In genomic region chr9:106492126-106492525, GRCh38 we compare ENCODE assay signal across 8 cellular contexts.
A peak's percentile ranks its signal among the peaks of the same experiment; 100 is the strongest.
DNase-seq lines count a peak whose midpoint lies in the region; ATAC-seq, FAIRE-seq and TF ChIP-seq lines count a peak whose summit lies in the region.
"Not testable (repeated sequence)": the region's sequence is repeated elsewhere in the genome, so short reads cannot be mapped to it uniquely, and the experiment has no call there.

No MANE protein-coding gene starts in this region.

- not testable (repeated sequence) for H3K79me2 ChIP-seq in OCI-LY3 (ENCODE audit: low read length); GM12878 (ENCODE audit: control insufficient read depth, insufficient read depth, low read length); trophoblast cell (ENCODE audit: control insufficient read depth, insufficient read depth, low read length, poor library complexity)

- not testable (repeated sequence) for H3K27me3 ChIP-seq in OCI-LY3 (ENCODE audit: low read depth, low read length); GM12878 (replicated peaks in 1 of 2; ENCODE audit: control insufficient read depth in 2 of 2, insufficient read depth in 2 of 2, low read length in 1 of 2); esophagus muscularis mucosa; neuronal stem cell (ENCODE audit: control insufficient read depth in 3 of 3, insufficient read depth in 3 of 3, low read depth in 1 of 3, low read length in 3 of 3); trophoblast cell (ENCODE audit: insufficient read depth, low read length)

- H2BK120ac ChIP-seq in neuronal stem cell (ENCODE audit: low read depth, low read length); trophoblast cell (ENCODE audit: insufficient read depth, low read length, poor library complexity): not testable (repeated sequence)

- intact Hi-C loops in GM12878 (cut with micrococcal nuclease; ENCODE audit: unreplicated experiment); esophagus muscularis mucosa (cut with DNase I): not testable (repeated sequence)

- TF ChIP-seq CTCF in OCI-LY3 (IDR thresholded peaks at IDR 0.05; ENCODE audit: low read depth, low read length); GM12878 (IDR thresholded peaks at IDR 0.05 in 2 of 3, conservative IDR thresholded peaks at IDR 0.05 in 1 of 3; ENCODE audit: control insufficient read depth in 2 of 3, extremely low read depth in 1 of 3, insufficient read depth in 1 of 3, low read depth in 3 of 3, low read length in 3 of 3); esophagus muscularis mucosa (IDR thresholded peaks at IDR 0.05): not testable (repeated sequence)

- H3K4me1 ChIP-seq in OCI-LY3 (ENCODE audit: low read length); GM12878 (ENCODE audit: control insufficient read depth, insufficient read depth, low read length); esophagus muscularis mucosa; neuronal stem cell (ENCODE audit: control insufficient read depth in 2 of 2, insufficient read depth in 1 of 2, low read depth in 1 of 2, low read length in 2 of 2); trophoblast cell (ENCODE audit: control insufficient read depth in 1 of 2, insufficient read depth in 2 of 2, low read length in 2 of 2): not testable (repeated sequence)

- peak overlapping the region; percentile 37 for H3K4me2 ChIP-seq in OCI-LY3 (ENCODE audit: low read length)
- H3K4me2 ChIP-seq in GM12878 (ENCODE audit: control insufficient read depth, insufficient read depth); neuronal stem cell (ENCODE audit: insufficient read depth, low read length, poor library complexity, severe bottlenecking); trophoblast cell (ENCODE audit: low read length): not testable (repeated sequence)

- CTCF ChIA-PET in GM12878 (lab: Yijun Ruan, JAX), result not testable (repeated sequence)

- TF ChIP-seq EP300 in GM12878 (IDR thresholded peaks at IDR 0.05; ENCODE audit: borderline replicate concordance in 1 of 2, control insufficient read depth in 1 of 2, low read depth in 2 of 2, low read length in 2 of 2); esophagus muscularis mucosa (IDR thresholded peaks at IDR 0.05): not testable (repeated sequence)

- not testable (repeated sequence) for TF ChIP-seq POLR2A in GM12878 (IDR thresholded peaks at IDR 0.05; ENCODE audit: low read depth, low read length); esophagus muscularis mucosa (IDR thresholded peaks at IDR 0.05; ENCODE audit: low read depth)

- not testable (repeated sequence) for H3K14ac ChIP-seq in neuronal stem cell (ENCODE audit: low read length); trophoblast cell (ENCODE audit: low read length)

- not testable (repeated sequence) for H2BK15ac ChIP-seq in neuronal stem cell (ENCODE audit: low read length)

- H4K20me1 ChIP-seq in OCI-LY3 (ENCODE audit: insufficient read depth, low read length); GM12878 (ENCODE audit: control insufficient read depth, insufficient read depth): not testable (repeated sequence)

- 30% methylated on average over 7 of the region's 7 CpGs for WGBS in GM12878 (ENCODE audit: insufficient coverage, insufficient replicate concordance, low lambda C conversion rate, missing lambda C conversion rate)
- WGBS in esophagus muscularis mucosa, result 80% methylated on average over 7 of the region's 7 CpGs
- WGBS in neuronal stem cell (ENCODE audit: extremely low coverage in 2 of 2, insufficient read length in 2 of 2, insufficient replicate concordance in 1 of 2), 2 donors, result no CpG with 5 or more reads among the region's 7 CpGs
- no CpG with 5 or more reads among the region's 7 CpGs for WGBS in trophoblast cell (ENCODE audit: extremely low coverage, insufficient coverage, insufficient read length)

- not testable (repeated sequence) for H2BK12ac ChIP-seq in neuronal stem cell (ENCODE audit: low read length)
- peak overlapping the region; percentile 76 for H2BK12ac ChIP-seq in trophoblast cell (ENCODE audit: low read length)

- FAIRE-seq in GM12878 (lab: Jason Lieb, UNC), result not testable (repeated sequence)

- POLR2A ChIA-PET in GM12878 (lab: Charles Lee), result not testable (repeated sequence)

- H3K36me3 ChIP-seq in OCI-LY3 (replicated peaks; ENCODE audit: low read depth, low read length); GM12878 (ENCODE audit: control insufficient read depth in 2 of 2, insufficient read depth in 2 of 2, low read length in 1 of 2); esophagus muscularis mucosa; neuronal stem cell (replicated peaks in 1 of 2; ENCODE audit: control insufficient read depth in 2 of 2, insufficient read depth in 2 of 2, low read length in 2 of 2); trophoblast cell (ENCODE audit: control insufficient read depth in 1 of 2, insufficient read depth in 2 of 2, low read length in 2 of 2): not testable (repeated sequence)

- not testable (repeated sequence) for H2AK5ac ChIP-seq in neuronal stem cell (ENCODE audit: low read depth, low read length); trophoblast cell (ENCODE audit: low read length)

- H4K12ac ChIP-seq in trophoblast cell (ENCODE audit: low read depth, low read length), result not testable (repeated sequence)

- H4K91ac ChIP-seq in neuronal stem cell (ENCODE audit: low read depth, low read length, poor library complexity); trophoblast cell (ENCODE audit: low read depth, low read length): not testable (repeated sequence)

- ATAC-seq in GM12878, result peak; percentile 15; the same call in 1 of the 3 replicates

- not testable (repeated sequence) for H3K27ac ChIP-seq in OCI-LY3 (ENCODE audit: low read length); GM12878 (ENCODE audit: control insufficient read depth, insufficient read depth); esophagus muscularis mucosa (replicated peaks in 1 of 4); neuronal stem cell (replicated peaks; ENCODE audit: low read length); trophoblast cell (ENCODE audit: low read depth, low read length)

- H3K18ac ChIP-seq in neuronal stem cell (ENCODE audit: low read length); trophoblast cell (ENCODE audit: low read length): not testable (repeated sequence)

- not testable (repeated sequence) for H2AFZ ChIP-seq in OCI-LY3 (ENCODE audit: low read depth, low read length); GM12878 (ENCODE audit: control insufficient read depth, low read depth, low read length); trophoblast cell (ENCODE audit: insufficient read depth, low read length, poor library complexity)
- peak overlapping the region; percentile 35 for H2AFZ ChIP-seq in neuronal stem cell (ENCODE audit: low read length)

- not testable (repeated sequence) for TF ChIP-seq RAD21 in GM12878 (IDR thresholded peaks at IDR 0.05; ENCODE audit: insufficient read depth, low read depth, low read length)

- not testable (repeated sequence) for H3K23ac ChIP-seq in neuronal stem cell (ENCODE audit: low read depth, low read length, poor library complexity); trophoblast cell (ENCODE audit: low read length)

- RAD21 ChIA-PET in GM12878 (lab: Charles Lee; ENCODE audit: unreplicated experiment), result not testable (repeated sequence)

- H3K4ac ChIP-seq in neuronal stem cell (ENCODE audit: low read length); trophoblast cell (ENCODE audit: low read depth, low read length): not testable (repeated sequence)

- H3K9ac ChIP-seq in OCI-LY3 (ENCODE audit: low read length); GM12878 (ENCODE audit: control insufficient read depth, insufficient read depth, low read length); neuronal stem cell (ENCODE audit: low read depth, low read length, poor library complexity); trophoblast cell (ENCODE audit: low read length): not testable (repeated sequence)

- not testable (repeated sequence) for H3K79me1 ChIP-seq in neuronal stem cell (ENCODE audit: low read depth, low read length); trophoblast cell (ENCODE audit: low read length)

- not testable (repeated sequence) for H3K4me3 ChIP-seq in OCI-LY3 (ENCODE audit: low read length); GM12878; esophagus muscularis mucosa; neuronal stem cell (ENCODE audit: low read length in 2 of 2); trophoblast cell (ENCODE audit: low read depth, low read length)

- DNase-seq in NCI-H2171 (lab: John Stamatoyannopoulos, UW), result peak; percentile 9
- DNase-seq in NCI-H2171 treated with DMSO at 0.1 percent for 48 hours (lab: John Stamatoyannopoulos, UW), result peak; percentile 84
- peak; percentile 9 for DNase-seq in NCI-H748 (lab: John Stamatoyannopoulos, UW; ENCODE audit: unreplicated experiment)
- not testable (repeated sequence) for DNase-seq in GM12878 (ENCODE audit: low read depth, low spot score); neuronal stem cell (ENCODE audit: low spot score); trophoblast cell
- DNase-seq in esophagus muscularis mucosa (ENCODE audit: extremely low spot score), result peak; percentile 70

- H2BK5ac ChIP-seq in neuronal stem cell (ENCODE audit: low read length); trophoblast cell (ENCODE audit: low read depth, low read length, poor library complexity): not testable (repeated sequence)

- H4K8ac ChIP-seq in neuronal stem cell (ENCODE audit: low read depth, low read length); trophoblast cell (ENCODE audit: low read depth, low read length): not testable (repeated sequence)

- in situ Hi-C loops in GM12878 (cut with MboI), result not testable (repeated sequence)

- H3K9me3 ChIP-seq in OCI-LY3 (ENCODE audit: insufficient read depth, low read length); GM12878 (replicated peaks; ENCODE audit: control insufficient read depth, insufficient read depth, low read length); esophagus muscularis mucosa; neuronal stem cell (replicated peaks in 1 of 2; ENCODE audit: control insufficient read depth in 2 of 2, insufficient read depth in 1 of 2, low read depth in 1 of 2, low read length in 2 of 2); trophoblast cell (ENCODE audit: insufficient read depth, low read depth, low read length): not testable (repeated sequence)

- not testable (repeated sequence) for BruUV-seq in GM12878 (replicated peaks; lab: Mats Ljungman, UMichigan)

- SMC1A ChIA-PET in GM12878 (lab: Charles Lee; ENCODE audit: uncharacterized antibody, unreplicated experiment), result not testable (repeated sequence)
